In genomic region chr3:63855333-63855940, GRCh38 we compare ENCODE assay signal across 20 cellular contexts. TPM values are rescaled to one million over a fixed set of nuclear protein-coding genes. Genes with fewer than 3 reads are reported as not detected.
DNase-seq lines count a peak whose midpoint lies in the region; ATAC-seq, FAIRE-seq and TF ChIP-seq lines count a peak whose summit lies in the region.
"Had no signal": no experiment of that assay in that cellular context is flagged by ENCODE, and none has a peak within 500 bp of the region (broad histone marks: within the 10 kb centered on the region; RNA-seq: fewer than 3 reads in every experiment).

No MANE protein-coding gene starts in this region.

- no peaks in the 10 kb centered on the region for H3K27me3 Mint-ChIP-seq in activated CD4-positive, alpha-beta T cell treated with anti-CD3 and anti-CD28 coated beads for 36 hours
- H3K27me3 Mint-ChIP-seq in activated CD4-positive, alpha-beta T cell treated with anti-CD3 and anti-CD28 coated beads, Interleukin-2, amount 10 ng/mL, durations not matched to agents 7 days and 5 days, result no peaks in the 10 kb centered on the region
- no peaks in the 10 kb centered on the region for H3K27me3 Mint-ChIP-seq in central memory CD8-positive, alpha-beta T cell

- H3K36me3 Mint-ChIP-seq in activated CD4-positive, alpha-beta T cell treated with anti-CD3 and anti-CD28 coated beads for 36 hours (ENCODE audit: low read depth), result peaks cover 18% of the 10 kb centered on the region
- H3K36me3 Mint-ChIP-seq in activated CD4-positive, alpha-beta T cell treated with anti-CD3 and anti-CD28 coated beads, Interleukin-2, amount 10 ng/mL, durations not matched to agents 7 days and 5 days (ENCODE audit: low read depth), result peaks cover 22% of the 10 kb centered on the region
- H3K36me3 Mint-ChIP-seq in central memory CD8-positive, alpha-beta T cell (ENCODE audit: insufficient read depth), result no peaks in the 10 kb centered on the region

- no peaks in the 10 kb centered on the region for H3K9me3 ChIP-seq in Loucy (ENCODE audit: insufficient read depth, low read depth, low read length)
- H3K9me3 ChIP-seq in HepG2 (ENCODE audit: low read length), result no peaks in the 10 kb centered on the region
- H3K9me3 ChIP-seq: SJCRH30, vagina had no signal

- H3K4me3 ChIP-seq in Loucy (ENCODE audit: low read length, poor library complexity, severe bottlenecking), result no peak overlapping the region
- no peak overlapping the region for H3K4me3 ChIP-seq in HepG2 (replicated peaks in 1 of 3; ENCODE audit: insufficient read depth in 1 of 3, low read depth in 2 of 3, low read length in 3 of 3)
- H3K4me3 ChIP-seq: SJCRH30, vagina had no signal

- no peaks in the 10 kb centered on the region for H3K9me3 Mint-ChIP-seq in activated CD4-positive, alpha-beta T cell treated with anti-CD3 and anti-CD28 coated beads for 36 hours (ENCODE audit: low read depth)
- no peaks in the 10 kb centered on the region for H3K9me3 Mint-ChIP-seq in activated CD4-positive, alpha-beta T cell treated with anti-CD3 and anti-CD28 coated beads, Interleukin-2, amount 10 ng/mL, durations not matched to agents 7 days and 5 days
- H3K9me3 Mint-ChIP-seq in central memory CD8-positive, alpha-beta T cell, result no peaks in the 10 kb centered on the region
- H3K9me3 Mint-ChIP-seq: T-helper 2 cell treated with Interferon-gamma antibody and Interleukin-4, amounts not matched to agents 5 μg/mL and 100 μg/mL, for 36 hours had no signal

- TF ChIP-seq EP300 in HepG2 (IDR thresholded peaks at IDR 0.05; ENCODE audit: low read depth in 2 of 2, low read length in 2 of 2) (no peak), HepG2 (CRISPR knock-in tag; IDR thresholded peaks at IDR 0.05; ENCODE audit: borderline replicate concordance) (no peak)

- no peak for TF ChIP-seq RAD21 in HepG2 (CRISPR knock-in tag; IDR thresholded peaks at IDR 0.05)

- no peak for DNase-seq in activated CD4-positive, alpha-beta T cell treated with anti-CD3 and anti-CD28 coated beads for 36 hours
- no peak for DNase-seq in activated CD4-positive, alpha-beta T cell treated with anti-CD3 and anti-CD28 coated beads, Interleukin-2, amount 10 ng/mL, durations not matched to agents 7 days and 5 days
- no peak for DNase-seq in central memory CD8-positive, alpha-beta T cell (ENCODE audit: low spot score in 2 of 2)
- DNase-seq in HepG2 (ENCODE audit: low spot score) (no peak), HuH-7.5 (ENCODE audit: low spot score) (no peak)
- DNase-seq in stimulated activated CD4-positive, alpha-beta T cell treated with anti-CD3 and anti-CD28 coated beads, Interleukin-4, amount 100 ng/mL, for 1 hour, result no peak
- DNase-seq: activated CD4-positive, alpha-beta T cell treated with anti-CD3 and anti-CD28 coated beads for 4 hours; activated T-cell treated with anti-CD3 and anti-CD28 coated beads for 4 hours; NCI-H187; NCI-H446 treated with DMSO at 0.1 percent for 48 hours; SJCRH30 had no signal

- intact Hi-C loops in activated CD4-positive, alpha-beta T cell treated with anti-CD3 and anti-CD28 coated beads for 36 hours (cut with DNase I, micrococcal nuclease), result no loop called here
- intact Hi-C loops in HepG2 (cut with micrococcal nuclease; ENCODE audit: unreplicated experiment), result no loop called here

- no peak for TF ChIP-seq POLR2A in HepG2 (IDR thresholded peaks at IDR 0.05; ENCODE audit: insufficient read depth in 1 of 2, low read depth in 2 of 2, low read length in 2 of 2)

- H4K20me1 ChIP-seq in Loucy (ENCODE audit: insufficient read depth, low read length, poor library complexity, severe bottlenecking), result no peaks in the 10 kb centered on the region
- H4K20me1 ChIP-seq in HepG2 (ENCODE audit: insufficient read depth, low read length), result no peaks in the 10 kb centered on the region

- in situ Hi-C loops in HepG2 (cut with HindIII; ENCODE audit: extremely low pct_ligation_motif_present, low pct_unique_long_range_greater_than_20kb), result no loop called here

- CTCF ChIA-PET in activated CD4-positive, alpha-beta T cell treated with anti-CD3 and anti-CD28 coated beads for 36 hours (lab: Charles Lee), result no interaction called here
- CTCF ChIA-PET in activated CD4-positive, alpha-beta T cell treated with anti-CD3 and anti-CD28 coated beads, Interleukin-2, amount 10 ng/mL, durations not matched to agents 7 days and 5 days (lab: Charles Lee), result no interaction called here
- CTCF ChIA-PET in HepG2 (lab: Yijun Ruan, JAX; ENCODE audit: low intra/inter-chr PET ratio, low total read pairs), result no interaction called here

- peaks cover 48% of the 10 kb centered on the region; the same call in 1 of the 2 replicates for H3K79me2 ChIP-seq in Loucy (ENCODE audit: insufficient read depth, low read length)
- peaks cover 9% of the 10 kb centered on the region for H3K79me2 ChIP-seq in HepG2 (ENCODE audit: insufficient read depth, low read length)

- H3K4me1 Mint-ChIP-seq in activated CD4-positive, alpha-beta T cell treated with anti-CD3 and anti-CD28 coated beads for 36 hours, result peaks cover 27% of the 10 kb centered on the region
- peaks cover 25% of the 10 kb centered on the region for H3K4me1 Mint-ChIP-seq in activated CD4-positive, alpha-beta T cell treated with anti-CD3 and anti-CD28 coated beads, Interleukin-2, amount 10 ng/mL, durations not matched to agents 7 days and 5 days
- peaks cover 44% of the 10 kb centered on the region for H3K4me1 Mint-ChIP-seq in central memory CD8-positive, alpha-beta T cell

- TF ChIP-seq CTCF in Loucy (conservative IDR thresholded peaks at IDR 0.05; ENCODE audit: low read length), result no peak
- no peak for TF ChIP-seq CTCF in HepG2 (CRISPR knock-in tag; IDR thresholded peaks at IDR 0.05)

- no peak overlapping the region for H3K27ac Mint-ChIP-seq in activated CD4-positive, alpha-beta T cell treated with anti-CD3 and anti-CD28 coated beads for 36 hours
- no peak overlapping the region for H3K27ac Mint-ChIP-seq in activated CD4-positive, alpha-beta T cell treated with anti-CD3 and anti-CD28 coated beads, Interleukin-2, amount 10 ng/mL, durations not matched to agents 7 days and 5 days
- peak overlapping the region; percentile 48 for H3K27ac Mint-ChIP-seq in central memory CD8-positive, alpha-beta T cell (ENCODE audit: low read depth)
- H3K27ac Mint-ChIP-seq: T-helper 2 cell treated with Interferon-gamma antibody and Interleukin-4, amounts not matched to agents 5 μg/mL and 100 μg/mL, for 36 hours had no signal

- no peak overlapping the region for H3K27ac ChIP-seq in HepG2 (ENCODE audit: extremely low read length, insufficient read depth, low read length)
- H3K27ac ChIP-seq: SJCRH30, vagina had no signal

- H3K4me3 Mint-ChIP-seq in activated CD4-positive, alpha-beta T cell treated with anti-CD3 and anti-CD28 coated beads for 36 hours, result no peak overlapping the region
- no peak overlapping the region for H3K4me3 Mint-ChIP-seq in activated CD4-positive, alpha-beta T cell treated with anti-CD3 and anti-CD28 coated beads, Interleukin-2, amount 10 ng/mL, durations not matched to agents 7 days and 5 days
- no peak overlapping the region for H3K4me3 Mint-ChIP-seq in central memory CD8-positive, alpha-beta T cell
- H3K4me3 Mint-ChIP-seq: T-helper 2 cell treated with Interferon-gamma antibody and Interleukin-4, amounts not matched to agents 5 μg/mL and 100 μg/mL, for 36 hours had no signal

- H3F3A ChIP-seq in Loucy (ENCODE audit: low read depth), result no peaks in the 10 kb centered on the region

- no peak overlapping the region for H2AFZ ChIP-seq in Loucy (ENCODE audit: low read length)
- no peak overlapping the region for H2AFZ ChIP-seq in HepG2 (ENCODE audit: low read length)

- WGBS in HepG2 (ENCODE audit: low lambda C conversion rate), result 76% methylated on average over 1 of the region's 1 CpG

- peak; percentile 47 for ATAC-seq in activated CD4-positive, alpha-beta T cell treated with anti-CD3 and anti-CD28 coated beads for 36 hours
- ATAC-seq in central memory CD8-positive, alpha-beta T cell (replicated peaks; ENCODE audit: extremely low read depth, poor library complexity, severe bottlenecking), result no peak
- ATAC-seq in HepG2 (no peak), HG03469 (IDR thresholded peaks at IDR 0.05; ENCODE audit: unreplicated experiment) (no peak)

- no peaks in the 10 kb centered on the region for H3K9me2 ChIP-seq in Loucy (replicated peaks; ENCODE audit: low read depth, low read length)

- H3K4me2 ChIP-seq in Loucy (ENCODE audit: low read depth, low read length, poor library complexity, severe bottlenecking) (peak overlapping the region; percentile 0), HepG2 (ENCODE audit: low read depth, low read length) (no peak overlapping the region)

- H3K9ac ChIP-seq in Loucy (ENCODE audit: low read depth, low read length, poor library complexity, severe bottlenecking), result no peak overlapping the region
- H3K9ac ChIP-seq in HepG2 (ENCODE audit: insufficient read depth, low read depth, low read length), result no peak overlapping the region

- peaks cover 16% of the 10 kb centered on the region for H3K4me1 ChIP-seq in Loucy (ENCODE audit: insufficient read depth, low read length, poor library complexity, severe bottlenecking)
- peaks cover 7% of the 10 kb centered on the region; the same call in 1 of the 2 replicates for H3K4me1 ChIP-seq in HepG2 (ENCODE audit: insufficient read depth, low read length)

- H3K27me3 ChIP-seq in Loucy (ENCODE audit: insufficient read depth, low read length, poor library complexity, severe bottlenecking) (no peaks in the 10 kb centered on the region), HepG2 (ENCODE audit: control insufficient read depth in 1 of 2, insufficient read depth in 2 of 2, low read length in 2 of 2) (no peaks in the 10 kb centered on the region)
- H3K27me3 ChIP-seq: SJCRH30, vagina had no signal

- no peaks in the 10 kb centered on the region for H3K36me3 ChIP-seq in Loucy (ENCODE audit: insufficient read depth, low read length)
- no peaks in the 10 kb centered on the region; a peak in 1 of 5 replicates for H3K36me3 ChIP-seq in HepG2 (replicated peaks in 1 of 2; ENCODE audit: control insufficient read depth in 1 of 2, insufficient read depth in 2 of 2, low read length in 2 of 2)
- H3K36me3 ChIP-seq: SJCRH30, vagina had no signal

- peak; percentile 30 for FAIRE-seq in HepG2 (lab: Jason Lieb, UNC)
- FAIRE-seq: colon had no signal

- BruUV-seq in HepG2 (replicated peaks; lab: Mats Ljungman, UMichigan), result no TSS peak

- POLR2A ChIA-PET in activated CD4-positive, alpha-beta T cell treated with anti-CD3 and anti-CD28 coated beads for 36 hours (lab: Charles Lee), result no interaction called here
- POLR2A ChIA-PET in activated CD4-positive, alpha-beta T cell treated with anti-CD3 and anti-CD28 coated beads, Interleukin-2, amount 10 ng/mL, durations not matched to agents 7 days and 5 days (lab: Charles Lee), result no interaction called here
- POLR2A ChIA-PET in HepG2 (lab: Yijun Ruan, JAX), result no interaction called here

RNA-seq across cellular contexts. Expression of gene THOC7, which starts 8.2 kb away (rescaled TPM):
- total RNA-seq in activated CD4-positive, alpha-beta T cell treated with anti-CD3 and anti-CD28 coated beads for 36 hours, result 10 to 100 TPM; 80.8 to 87.1 TPM
- 10 to 100 TPM; 62.2 to 68.8 TPM for total RNA-seq in activated CD4-positive, alpha-beta T cell treated with anti-CD3 and anti-CD28 coated beads, Interleukin-2, amount 10 ng/mL, durations not matched to agents 7 days and 5 days
- total RNA-seq in HepG2 (2016; rRNA removed; fragmentation: Illumina TruSeq; extraction: Trizol), result 63.5 and 80.4 TPM in 2 replicates
- total RNA-seq in HepG2 (2016; cell fraction: cytosol; rRNA removed; fragmentation: Illumina TruSeq; extraction: Trizol; ENCODE audit: low read depth), result 77.9 and 86.5 TPM in 2 replicates
- 66.5 and 80.9 TPM in 2 replicates for total RNA-seq in HepG2 (2016; cell fraction: insoluble cytoplasmic fraction; rRNA removed; fragmentation: Illumina TruSeq; extraction: Trizol)
- total RNA-seq in HepG2 (2016; cell fraction: membrane; rRNA removed; fragmentation: Illumina TruSeq; extraction: Trizol), result 75.0 and 86.4 TPM in 2 replicates
- 27.4 and 28.6 TPM in 2 replicates for total RNA-seq in HepG2 (2016; cell fraction: nucleus; rRNA removed; fragmentation: Illumina TruSeq; extraction: Trizol)
- 26.5 and 32.8 TPM in 2 replicates for polyA plus RNA-seq in HepG2 (2011; rRNA removed)
- polyA plus RNA-seq in HepG2 (2011; cell fraction: cytosol; rRNA removed), result 11.4 and 19.8 TPM in 2 replicates
- 4.0 and 6.9 TPM in 2 replicates for polyA plus RNA-seq in HepG2 (2011; cell fraction: nucleus; rRNA removed)
- polyA plus RNA-seq in HepG2 (2012), result 42.7 and 59.7 TPM in 2 replicates
- 131 and 137 TPM in 2 replicates for polyA plus RNA-seq in HepG2 (2016; cell fraction: cytosol; fragmentation: Illumina TruSeq; extraction: Trizol; ENCODE audit: low read depth)
- polyA plus RNA-seq in HepG2 (2016; cell fraction: insoluble cytoplasmic fraction; fragmentation: Illumina TruSeq; extraction: Trizol; ENCODE audit: low read depth), result 111 and 112 TPM in 2 replicates
- 110 and 112 TPM in 2 replicates for polyA plus RNA-seq in HepG2 (2016; cell fraction: membrane; fragmentation: Illumina TruSeq; extraction: Trizol; ENCODE audit: low read depth)
- 54.5 and 57.0 TPM in 2 replicates for polyA plus RNA-seq in HepG2 (2016; cell fraction: nucleus; fragmentation: Illumina TruSeq; extraction: Trizol; ENCODE audit: insufficient read depth, low read depth)
- 2.2 and 5.4 TPM in 2 replicates for polyA minus RNA-seq in HepG2 (2011; rRNA and poly(A)+ RNA removed; ENCODE audit: low replicate concordance)
- polyA minus RNA-seq in HepG2 (2011; cell fraction: cytosol; rRNA and poly(A)+ RNA removed), result 8.1 and 9.6 TPM in 2 replicates
- 7.1 and 10.6 TPM in 2 replicates for polyA minus RNA-seq in HepG2 (2011; cell fraction: nucleus; rRNA and poly(A)+ RNA removed)

RNA-seq across cellular contexts. Expression of gene ATXN7, which starts 8.2 kb away (rescaled TPM):
- total RNA-seq in activated CD4-positive, alpha-beta T cell treated with anti-CD3 and anti-CD28 coated beads for 36 hours, result 10 to 100 TPM; 27.1 to 58.3 TPM
- total RNA-seq in activated CD4-positive, alpha-beta T cell treated with anti-CD3 and anti-CD28 coated beads, Interleukin-2, amount 10 ng/mL, durations not matched to agents 7 days and 5 days, result 10 to 100 TPM; 70.0 to 95.0 TPM
- 5.4 and 13.8 TPM in 2 replicates for total RNA-seq in HepG2 (2016; rRNA removed; fragmentation: Illumina TruSeq; extraction: Trizol)
- total RNA-seq in HepG2 (2016; cell fraction: cytosol; rRNA removed; fragmentation: Illumina TruSeq; extraction: Trizol; ENCODE audit: low read depth), result 6.8 and 8.0 TPM in 2 replicates
- total RNA-seq in HepG2 (2016; cell fraction: insoluble cytoplasmic fraction; rRNA removed; fragmentation: Illumina TruSeq; extraction: Trizol), result 5.9 and 11.2 TPM in 2 replicates
- 7.3 and 7.5 TPM in 2 replicates for total RNA-seq in HepG2 (2016; cell fraction: membrane; rRNA removed; fragmentation: Illumina TruSeq; extraction: Trizol)
- 40.8 and 41.1 TPM in 2 replicates for total RNA-seq in HepG2 (2016; cell fraction: nucleus; rRNA removed; fragmentation: Illumina TruSeq; extraction: Trizol)
- polyA plus RNA-seq in HepG2 (2011; rRNA removed), result 18.7 and 20.0 TPM in 2 replicates
- polyA plus RNA-seq in HepG2 (2011; cell fraction: cytosol; rRNA removed), result 7.6 and 8.5 TPM in 2 replicates
- polyA plus RNA-seq in HepG2 (2011; cell fraction: nucleus; rRNA removed), result 45.2 and 47.7 TPM in 2 replicates
- 6.4 and 9.3 TPM in 2 replicates for polyA plus RNA-seq in HepG2 (2012)
- polyA plus RNA-seq in HepG2 (2016; cell fraction: cytosol; fragmentation: Illumina TruSeq; extraction: Trizol; ENCODE audit: low read depth), result 0.12 and 0.27 TPM in 2 replicates
- 3.3 TPM in 2 replicates for polyA plus RNA-seq in HepG2 (2016; cell fraction: insoluble cytoplasmic fraction; fragmentation: Illumina TruSeq; extraction: Trizol; ENCODE audit: low read depth)
- 0.78 and 0.88 TPM in 2 replicates for polyA plus RNA-seq in HepG2 (2016; cell fraction: membrane; fragmentation: Illumina TruSeq; extraction: Trizol; ENCODE audit: low read depth)
- 12.8 and 18.3 TPM in 2 replicates for polyA plus RNA-seq in HepG2 (2016; cell fraction: nucleus; fragmentation: Illumina TruSeq; extraction: Trizol; ENCODE audit: insufficient read depth, low read depth)
- 71.6 and 73.2 TPM in 2 replicates for polyA minus RNA-seq in HepG2 (2011; rRNA and poly(A)+ RNA removed; ENCODE audit: low replicate concordance)
- polyA minus RNA-seq in HepG2 (2011; cell fraction: cytosol; rRNA and poly(A)+ RNA removed), result 12.0 and 13.4 TPM in 2 replicates
- polyA minus RNA-seq in HepG2 (2011; cell fraction: nucleus; rRNA and poly(A)+ RNA removed), result 131 and 156 TPM in 2 replicates

RNA-seq across cellular contexts. Expression of gene C3orf49, which starts 36.3 kb away (rescaled TPM):
- not detected for total RNA-seq in activated CD4-positive, alpha-beta T cell treated with anti-CD3 and anti-CD28 coated beads for 36 hours
- not detected for total RNA-seq in activated CD4-positive, alpha-beta T cell treated with anti-CD3 and anti-CD28 coated beads, Interleukin-2, amount 10 ng/mL, durations not matched to agents 7 days and 5 days
- not detected in 2 replicates for total RNA-seq in HepG2 (2016; rRNA removed; fragmentation: Illumina TruSeq; extraction: Trizol)
- total RNA-seq in HepG2 (2016; cell fraction: cytosol; rRNA removed; fragmentation: Illumina TruSeq; extraction: Trizol; ENCODE audit: low read depth), result not detected in 2 replicates
- not detected in 2 replicates for total RNA-seq in HepG2 (2016; cell fraction: insoluble cytoplasmic fraction; rRNA removed; fragmentation: Illumina TruSeq; extraction: Trizol)
- total RNA-seq in HepG2 (2016; cell fraction: membrane; rRNA removed; fragmentation: Illumina TruSeq; extraction: Trizol), result not detected in 2 replicates
- not detected in 2 replicates for total RNA-seq in HepG2 (2016; cell fraction: nucleus; rRNA removed; fragmentation: Illumina TruSeq; extraction: Trizol)
- polyA plus RNA-seq in HepG2 (2011; rRNA removed), result not detected in 2 replicates
- polyA plus RNA-seq in HepG2 (2011; cell fraction: cytosol; rRNA removed), result not detected in 2 replicates
- polyA plus RNA-seq in HepG2 (2011; cell fraction: nucleus; rRNA removed), result not detected in 2 replicates
- polyA plus RNA-seq in HepG2 (2012), result not detected in 2 replicates
- polyA plus RNA-seq in HepG2 (2016; cell fraction: cytosol; fragmentation: Illumina TruSeq; extraction: Trizol; ENCODE audit: low read depth), result not detected in 2 replicates
- polyA plus RNA-seq in HepG2 (2016; cell fraction: insoluble cytoplasmic fraction; fragmentation: Illumina TruSeq; extraction: Trizol; ENCODE audit: low read depth), result not detected in 2 replicates
- polyA plus RNA-seq in HepG2 (2016; cell fraction: membrane; fragmentation: Illumina TruSeq; extraction: Trizol; ENCODE audit: low read depth), result not detected in 2 replicates
- polyA plus RNA-seq in HepG2 (2016; cell fraction: nucleus; fragmentation: Illumina TruSeq; extraction: Trizol; ENCODE audit: insufficient read depth, low read depth), result not detected in 2 replicates
- polyA minus RNA-seq in HepG2 (2011; rRNA and poly(A)+ RNA removed; ENCODE audit: low replicate concordance), result not detected in 2 replicates
- polyA minus RNA-seq in HepG2 (2011; cell fraction: cytosol; rRNA and poly(A)+ RNA removed), result not detected in 2 replicates
- not detected in 2 replicates for polyA minus RNA-seq in HepG2 (2011; cell fraction: nucleus; rRNA and poly(A)+ RNA removed)
- total RNA-seq: A673, renal cortical epithelial cell, SJCRH30, vagina had no signal
- polyA plus RNA-seq: adipose tissue, neural cell had no signal

RNA-seq across cellular contexts. Expression of gene SCAANT1, which starts 56.7 kb away (rescaled TPM):
- total RNA-seq in activated CD4-positive, alpha-beta T cell treated with anti-CD3 and anti-CD28 coated beads for 36 hours, result not detected
- not detected for total RNA-seq in activated CD4-positive, alpha-beta T cell treated with anti-CD3 and anti-CD28 coated beads, Interleukin-2, amount 10 ng/mL, durations not matched to agents 7 days and 5 days
- not detected in 2 replicates for total RNA-seq in HepG2 (2016; rRNA removed; fragmentation: Illumina TruSeq; extraction: Trizol)
- 3.1 TPM in 1 of 2 replicates, not detected in the other for total RNA-seq in HepG2 (2016; cell fraction: cytosol; rRNA removed; fragmentation: Illumina TruSeq; extraction: Trizol; ENCODE audit: low read depth)
- 1.8 TPM in 1 of 2 replicates, not detected in the other for total RNA-seq in HepG2 (2016; cell fraction: insoluble cytoplasmic fraction; rRNA removed; fragmentation: Illumina TruSeq; extraction: Trizol)
- not detected in 2 replicates for total RNA-seq in HepG2 (2016; cell fraction: membrane; rRNA removed; fragmentation: Illumina TruSeq; extraction: Trizol)
- total RNA-seq in HepG2 (2016; cell fraction: nucleus; rRNA removed; fragmentation: Illumina TruSeq; extraction: Trizol), result 3.8 TPM in 1 of 2 replicates, not detected in the other
- polyA plus RNA-seq in HepG2 (2011; rRNA removed), result not detected in 2 replicates
- polyA plus RNA-seq in HepG2 (2011; cell fraction: cytosol; rRNA removed), result not detected in 2 replicates
- not detected in 2 replicates for polyA plus RNA-seq in HepG2 (2011; cell fraction: nucleus; rRNA removed)
- 2.0 TPM in 1 of 2 replicates, not detected in the other for polyA plus RNA-seq in HepG2 (2012)
- polyA plus RNA-seq in HepG2 (2016; cell fraction: cytosol; fragmentation: Illumina TruSeq; extraction: Trizol; ENCODE audit: low read depth), result 1.5 TPM in 2 replicates
- not detected in 2 replicates for polyA plus RNA-seq in HepG2 (2016; cell fraction: insoluble cytoplasmic fraction; fragmentation: Illumina TruSeq; extraction: Trizol; ENCODE audit: low read depth)
- 1.5 TPM in 1 of 2 replicates, not detected in the other for polyA plus RNA-seq in HepG2 (2016; cell fraction: membrane; fragmentation: Illumina TruSeq; extraction: Trizol; ENCODE audit: low read depth)
- not detected in 2 replicates for polyA plus RNA-seq in HepG2 (2016; cell fraction: nucleus; fragmentation: Illumina TruSeq; extraction: Trizol; ENCODE audit: insufficient read depth, low read depth)
- polyA minus RNA-seq in HepG2 (2011; rRNA and poly(A)+ RNA removed; ENCODE audit: low replicate concordance), result not detected in 2 replicates
- polyA minus RNA-seq in HepG2 (2011; cell fraction: cytosol; rRNA and poly(A)+ RNA removed), result not detected in 2 replicates
- polyA minus RNA-seq in HepG2 (2011; cell fraction: nucleus; rRNA and poly(A)+ RNA removed), result 4.4 and 7.8 TPM in 2 replicates
- total RNA-seq: A673, renal cortical epithelial cell, SJCRH30, vagina had no signal
- polyA plus RNA-seq: adipose tissue, neural cell had no signal
